Comparison of ENCODE assay signal across 9 cellular contexts in genomic region chr1:101002551-101002950, GRCh38. TPM values are rescaled to one million over a fixed set of nuclear protein-coding genes. Genes with fewer than 3 reads are reported as not detected.
DNase-seq lines count a peak whose midpoint lies in the region; ATAC-seq, FAIRE-seq and TF ChIP-seq lines count a peak whose summit lies in the region.
"Had no signal": no experiment of that assay in that cellular context is flagged by ENCODE, and none has a peak within 500 bp of the region (broad histone marks: within the 10 kb centered on the region; RNA-seq: fewer than 3 reads in every experiment).

No MANE protein-coding gene starts in this region.

- H3K9me1 ChIP-seq in K562 (ENCODE audit: control insufficient read depth, insufficient read depth, low read length): no peaks in the 10 kb centered on the region

- no peaks in the 10 kb centered on the region for H4K20me1 ChIP-seq in K562 (replicated peaks; ENCODE audit: control insufficient read depth, insufficient read depth, low read length)

- no peak for TF ChIP-seq EP300 in K562 (IDR thresholded peaks at IDR 0.05; ENCODE audit: low read length)

- POLR2A ChIA-PET in K562 (lab: Yijun Ruan, JAX): interaction anchor here (0.6 kb wide), 1 partner anchor 17 kb away, joined by 3 read pairs; no protein-coding TSS in a partner anchor
- POLR2A ChIA-PET in naive thymus-derived CD4-positive, alpha-beta T cell (lab: Charles Lee): interaction anchor here (0.6 to 2.8 kb wide), 7 partner anchors 10 to 128 kb away, joined by 3 to 15 read pairs (median 4); no protein-coding TSS in a partner anchor

- H3K36me3 ChIP-seq in K562 (ENCODE audit: control insufficient read depth, insufficient read depth, low read length) (peaks cover 77% of the 10 kb centered on the region), thyroid gland (peaks cover 0 to 3% of the 10 kb centered on the region in 2 donors)
- peaks cover 0 to 6% (median 3%) of the 10 kb centered on the region in 3 experiments for H3K36me3 ChIP-seq in naive thymus-derived CD4-positive, alpha-beta T cell (ENCODE audit: control insufficient read depth in 2 of 3, insufficient read depth in 3 of 3, low read length in 3 of 3)

- ATAC-seq in K562: peak; percentile 49; the same call in 2 of the 3 replicates
- peak; percentile 57 for ATAC-seq in naive thymus-derived CD4-positive, alpha-beta T cell
- ATAC-seq in HG03175 (IDR thresholded peaks at IDR 0.05; ENCODE audit: unreplicated experiment): no peak

- no peak overlapping the region for H3K9ac ChIP-seq in K562 (ENCODE audit: insufficient read depth in 1 of 2, low read depth in 2 of 2, low read length in 2 of 2)

- peak; percentile 17 for FAIRE-seq in GM12892 (lab: Jason Lieb, UNC)
- no peak for FAIRE-seq in K562 (lab: Jason Lieb, UNC)
- FAIRE-seq: GM18507 had no signal

- 26% methylated on average over 2 of the region's 2 CpGs for WGBS in K562 (ENCODE audit: insufficient coverage, low coverage, missing lambda C conversion rate)
- WGBS in thyroid gland, 2 donors: 58 to 60% methylated on average over 2 of the region's 2 CpGs

- no TSS peak for BruUV-seq in K562 (replicated peaks; lab: Mats Ljungman, UMichigan)

- no peak overlapping the region; the same call in 2 of the 3 replicates for H3K27ac ChIP-seq in K562 (ENCODE audit: extremely low read depth, low read depth, low read length)
- no peak overlapping the region for H3K27ac ChIP-seq in naive thymus-derived CD4-positive, alpha-beta T cell (ENCODE audit: low read depth, low read length)
- H3K27ac ChIP-seq in thyroid gland: no peak overlapping the region

- no peak overlapping the region for H3K4me2 ChIP-seq in K562 (ENCODE audit: insufficient read depth, low read length)

- peak overlapping the region in 7 of 9 donors; percentile 41 to 95 (median 85) for H3K27ac Mint-ChIP-seq in naive thymus-derived CD4-positive, alpha-beta T cell

- CTCF ChIA-PET in K562 (lab: Yijun Ruan, JAX; ENCODE audit: low intra/inter-chr PET ratio): no interaction called here
- CTCF ChIA-PET in naive thymus-derived CD4-positive, alpha-beta T cell (lab: Charles Lee): no interaction called here

- peaks cover 42 to 74% (median 56%) of the 10 kb centered on the region in 7 donors for H3K4me1 Mint-ChIP-seq in naive thymus-derived CD4-positive, alpha-beta T cell

- no peak overlapping the region; the same call in 1 of the 2 replicates for H2AFZ ChIP-seq in K562 (ENCODE audit: low read depth, low read length)

- no peak; a peak in 1 of 4 replicates for TF ChIP-seq RAD21 in K562 (CRISPR knock-in tag; conservative IDR thresholded peaks at IDR 0.05 in 1 of 2, IDR thresholded peaks at IDR 0.05 in 1 of 2)

- H3K27me3 Mint-ChIP-seq in naive thymus-derived CD4-positive, alpha-beta T cell: no peaks in the 10 kb centered on the region

- H3K4me1 ChIP-seq in K562 (replicated peaks in 1 of 2; ENCODE audit: control insufficient read depth in 2 of 2, insufficient read depth in 2 of 2, low read length in 2 of 2): peaks cover 5 to 20% of the 10 kb centered on the region in 2 experiments; a peak in 4 of 5 replicates
- peaks cover 28 to 47% of the 10 kb centered on the region in 2 donors for H3K4me1 ChIP-seq in naive thymus-derived CD4-positive, alpha-beta T cell (ENCODE audit: control insufficient read depth in 2 of 2, insufficient read depth in 2 of 2, low read length in 2 of 2)
- H3K4me1 ChIP-seq in thyroid gland: peaks cover 0 to 9% of the 10 kb centered on the region in 2 donors

- TF ChIP-seq POLR2A in GM12892 (IDR thresholded peaks at IDR 0.05; ENCODE audit: low read depth, low read length) (no peak), K562 (conservative IDR thresholded peaks at IDR 0.05) (no peak), thyroid gland (IDR thresholded peaks at IDR 0.05) (no peak)

- H3K9me3 ChIP-seq in K562 (replicated peaks; ENCODE audit: control insufficient read depth, insufficient read depth, low read depth, low read length): no peaks in the 10 kb centered on the region
- no peaks in the 10 kb centered on the region for H3K9me3 ChIP-seq in naive thymus-derived CD4-positive, alpha-beta T cell (ENCODE audit: control insufficient read depth in 2 of 3, low read length in 3 of 3)
- no peaks in the 10 kb centered on the region for H3K9me3 ChIP-seq in thyroid gland

- H3K9me3 Mint-ChIP-seq in naive thymus-derived CD4-positive, alpha-beta T cell: peaks cover 0 to 5% (median 0%) of the 10 kb centered on the region in 11 donors

- H3K79me2 ChIP-seq in K562 (ENCODE audit: control insufficient read depth, insufficient read depth, low read length): no peaks in the 10 kb centered on the region

- in situ Hi-C loops in KBM-7 (cut with MboI; ENCODE audit: low pct_unique_long_range_greater_than_20kb, low sequenced_read_pairs) (no loop called here), K562 (cut with MboI) (no loop called here)

- H3K4me3 ChIP-seq in K562 (no peak overlapping the region), thyroid gland (replicated peaks in 1 of 3) (no peak overlapping the region)
- H3K4me3 ChIP-seq in naive thymus-derived CD4-positive, alpha-beta T cell (ENCODE audit: low read length): no peak overlapping the region

- intact Hi-C loops in K562 (cut with micrococcal nuclease) (no loop called here), thyroid gland (cut with DNase I) (no loop called here)
- intact Hi-C loops in naive thymus-derived CD4-positive, alpha-beta T cell (cut with micrococcal nuclease): loop anchor here in 1 of 2 donors (5.0 kb wide), 2 partner anchors 35 kb away; no protein-coding TSS in a partner anchor

- H3K27me3 ChIP-seq in K562 (ENCODE audit: control insufficient read depth in 2 of 2, insufficient read depth in 2 of 2, low read length in 2 of 2): no peaks in the 10 kb centered on the region
- no peaks in the 10 kb centered on the region for H3K27me3 ChIP-seq in naive thymus-derived CD4-positive, alpha-beta T cell (ENCODE audit: control insufficient read depth in 2 of 2, insufficient read depth in 2 of 2, low read length in 2 of 2)
- no peaks in the 10 kb centered on the region for H3K27me3 ChIP-seq in thyroid gland

- peaks cover 12 to 49% (median 30%) of the 10 kb centered on the region in 5 donors for H3K36me3 Mint-ChIP-seq in naive thymus-derived CD4-positive, alpha-beta T cell

- DNase-seq in GM12892 (ENCODE audit: insufficient read length) (no peak), KBM-7 (peak; percentile 64), K562 (ENCODE audit: extremely low read depth in 1 of 4, low spot score in 3 of 4) (peak in 1 of 4 experiments; percentile 20), thyroid gland (no peak), middle frontal gyrus (ENCODE audit: extremely low spot score, low spot score) (no peak), NCI-H1694 treated with DMSO at 0.1 percent for 48 hours (lab: John Stamatoyannopoulos, UW) (no peak)
- no peak for DNase-seq in naive thymus-derived CD4-positive, alpha-beta T cell

- peak overlapping the region in 7 of 10 donors; percentile 5 to 60 (median 29) for H3K4me3 Mint-ChIP-seq in naive thymus-derived CD4-positive, alpha-beta T cell

- no peak for TF ChIP-seq CTCF in K562 (IDR thresholded peaks at IDR 0.05 in 2 of 3, conservative IDR thresholded peaks at IDR 0.05 in 1 of 3; ENCODE audit: insufficient read depth in 2 of 3, low read depth in 1 of 3, low read length in 3 of 3)
- no peak for TF ChIP-seq CTCF in thyroid gland (IDR thresholded peaks at IDR 0.05)

TF ChIP-seq in K562, 482 proteins besides CTCF, POLR2A, EP300 and RAD21 (continues in another document):
- no peak for TF ChIP-seq PREB (CRISPR knock-in tag; IDR thresholded peaks at IDR 0.05)
- TF ChIP-seq CHD2 (IDR thresholded peaks at IDR 0.05; ENCODE audit: low read depth, low read length): no peak
- no peak for TF ChIP-seq POU5F1 (IDR thresholded peaks at IDR 0.05; ENCODE audit: borderline replicate concordance, low read depth, low read length, partially characterized antibody)
- TF ChIP-seq FOSL1 (tag; conservative IDR thresholded peaks at IDR 0.05): peak; percentile 72
- TF ChIP-seq TRIM28 (IDR thresholded peaks at IDR 0.05): no peak
- peak; percentile 70; the same call in 1 of the 2 replicates for TF ChIP-seq JUND (IDR thresholded peaks at IDR 0.05; ENCODE audit: borderline replicate concordance, low read depth, low read length)
- peak; percentile 47; the same call in 1 of the 3 replicates for TF ChIP-seq JUND (tag; IDR thresholded peaks at IDR 0.05; ENCODE audit: borderline replicate concordance, low read depth, low read length)

RNA-seq across cellular contexts. Expression of gene DPH5, which starts 23.0 kb away (rescaled TPM):
- 59.2 TPM for polyA plus RNA-seq in GM12892 (2012; ENCODE audit: missing spikeins)
- 39.8 and 53.6 TPM in 2 replicates for total RNA-seq in K562 (2011; cell fraction: chromatin; rRNA removed; ENCODE audit: low replicate concordance)
- total RNA-seq in K562 (2011; cell fraction: nucleolus; rRNA removed): 31.2 and 32.4 TPM in 2 replicates
- total RNA-seq in K562 (2011; cell fraction: nucleoplasm; rRNA removed): 50.4 and 76.4 TPM in 2 replicates
- 33.8 and 37.6 TPM in 2 replicates for total RNA-seq in K562 (2014; rRNA removed)
- 94.7 and 97.2 TPM in 2 replicates for total RNA-seq in K562 (2014; rRNA removed; fragmentation: Illumina TruSeq; extraction: Trizol)
- 63.3 and 71.0 TPM in 2 replicates for total RNA-seq in K562 (2015; rRNA removed; fragmentation: Illumina TruSeq; extraction: Trizol)
- total RNA-seq in K562 (2021): 66.2 and 66.6 TPM in 2 replicates
- 136 and 159 TPM in 2 replicates for polyA plus RNA-seq in K562 (2011; rRNA removed)
- polyA plus RNA-seq in K562 (2011; cell fraction: cytosol; rRNA removed): 53.4 and 114 TPM in 2 replicates
- polyA plus RNA-seq in K562 (2011; cell fraction: nucleus; rRNA removed): 33.1 and 52.9 TPM in 2 replicates
- 55.0 and 75.1 TPM in 2 replicates for polyA plus RNA-seq in K562 (2012)
- 74.3 and 89.7 TPM in 2 replicates for polyA plus RNA-seq in K562 (2014; fragmentation: Illumina TruSeq; extraction: Trizol)
- 100 to 1,000 TPM; 121 to 152 TPM for polyA plus RNA-seq in K562 (2014; fragmentation: Nextera tagmentation; extraction: Ambion mirVana)
- 68.2 and 88.8 TPM in 2 replicates for polyA plus RNA-seq in K562 (2014; rRNA removed)
- 60.9 and 68.3 TPM in 2 replicates for polyA minus RNA-seq in K562 (2011; rRNA and poly(A)+ RNA removed)
- polyA minus RNA-seq in K562 (2011; cell fraction: cytosol; rRNA and poly(A)+ RNA removed): 18.3 and 19.9 TPM in 2 replicates
- polyA minus RNA-seq in K562 (2011; cell fraction: nucleus; rRNA and poly(A)+ RNA removed): 20.3 and 38.9 TPM in 2 replicates
- 10 to 100 TPM; 26.3 to 72.2 (median 45.3) TPM for total RNA-seq in naive thymus-derived CD4-positive, alpha-beta T cell
- polyA plus RNA-seq in naive thymus-derived CD4-positive, alpha-beta T cell: 10 to 100 TPM; 53.7 to 57.4 TPM
- 10 to 100 TPM; 13.8 to 32.8 (median 23.6) TPM for total RNA-seq in thyroid gland
